Comparison of ENCODE assay signal across 22 cellular contexts in genomic region chr4:60648774-60649173, GRCh38.
"Had no signal": no experiment of that assay in that cellular context is flagged by ENCODE, and none has a peak within 500 bp of the region (broad histone marks: within the 10 kb centered on the region; RNA-seq: fewer than 3 reads in every experiment).

No MANE protein-coding gene starts in this region.

- H3K4me1 ChIP-seq: SJCRH30 had no signal

- ATAC-seq: HepG2, Panc1, Right ventricle myocardium inferior, SK-N-SH treated with all-trans-retinoic acid at 6 μM for 48 hours had no signal

- H3K36me3 ChIP-seq: SJCRH30 had no signal

- H3K4me3 ChIP-seq: SJCRH30 had no signal

- H3K27ac ChIP-seq: SJCRH30 had no signal

- H3K27me3 ChIP-seq: SJCRH30 had no signal

- DNase-seq: IMR-90, Karpas-422, KG1, MM.1S, NCI-H1092 treated with DMSO at 0.1 percent for 48 hours, NCI-H1436, NCI-H187, NCI-H2029, NCI-H2081 treated with DMSO at 0.1 percent for 48 hours, NCI-H2171, NCI-H226, NCI-H446, NCI-H510A, NCI-H524 treated with DMSO at 0.1 percent for 48 hours, NCI-H69, NCI-H774, SHP77 treated with DMSO at 0.1 percent for 48 hours, SJCRH30 had no signal
